30 cellular contexts compared by ENCODE assay signal in the genomic region with DNA sequence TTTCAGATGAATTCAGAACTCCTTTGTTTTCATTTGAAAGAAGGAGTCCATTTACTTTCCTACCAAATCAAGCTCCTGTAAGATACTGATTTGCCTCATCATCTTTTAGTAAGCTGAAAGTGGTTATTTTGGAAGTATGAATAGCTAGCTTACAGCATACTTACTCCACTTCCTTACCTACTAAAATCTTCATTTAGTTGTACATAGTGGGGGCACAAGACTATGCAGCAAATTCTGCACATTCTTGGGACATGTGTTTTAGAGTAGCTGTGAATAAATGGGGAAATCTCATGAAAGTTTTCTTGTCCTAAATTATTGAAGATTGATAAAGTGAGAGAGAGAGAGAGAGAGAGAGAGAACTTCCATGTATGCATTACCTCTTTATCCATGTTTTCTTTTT.
"Had no signal": no experiment of that assay in that cellular context is flagged by ENCODE, and none has a peak within 500 bp of the region (broad histone marks: within the 10 kb centered on the region; RNA-seq: fewer than 3 reads in every experiment).

No MANE protein-coding gene starts in this region.

- H3K27ac ChIP-seq: ascending aorta, body of pancreas, breast epithelium, SJCRH30 had no signal

- H3K27me3 ChIP-seq: ascending aorta, body of pancreas, breast epithelium, MG63, SJCRH30 had no signal

- H3K4me1 ChIP-seq: ascending aorta, body of pancreas, breast epithelium had no signal

- DNase-seq: activated CD4-positive, alpha-beta T cell treated with anti-CD3 and anti-CD28 coated beads for 36 hours; activated CD4-positive, alpha-beta T cell treated with anti-CD3 and anti-CD28 coated beads, Interleukin-2, amount 10 ng/mL, durations not matched to agents 7 days and 5 days; activated CD4-positive, alpha-beta T cell treated with anti-CD3 and anti-CD28 coated beads, Interleukin-2, amount 50 U/mL, for 48 hours; activated CD8-positive, alpha-beta T cell treated with anti-CD3 and anti-CD28 coated beads, Interleukin-2, amount 10 ng/mL, durations not matched to agents 7 days and 5 days; activated gamma-delta T cell; activated naive CD4-positive, alpha-beta T cell treated with Interleukin-2 at 50 U/mL for 16 hours; activated naive CD8-positive, alpha-beta T cell treated with anti-CD3 and anti-CD28 coated beads, Interleukin-2, amount 10 ng/mL, durations not matched to agents 7 days and 5 days; activated T-cell treated with anti-CD3 and anti-CD28 coated beads, Interleukin-2, amount 50 U/mL, for 24 hours; amygdala; body of pancreas; Karpas-422; MG63; NCI-H1048; NCI-H1105 treated with DMSO at 0.1 percent for 48 hours; NCI-H1436; NCI-H1694; NCI-H1930; NCI-H2081 treated with DMSO at 0.1 percent for 48 hours; NCI-H226; NCI-H446 treated with DMSO at 0.1 percent for 48 hours; NCI-H524; NCI-H69; NCI-H82; SHP77; SJCRH30; SK-N-SH had no signal

- ATAC-seq: activated CD4-positive, alpha-beta T cell treated with anti-CD3 and anti-CD28 coated beads for 36 hours; activated CD4-positive, CD25-positive, alpha-beta regulatory T cell treated with anti-CD3 and anti-CD28 coated beads, Interleukin-2, amount 50 U/mL, for 24 hours; activated CD8-positive, alpha-beta T cell treated with anti-CD3 and anti-CD28 coated beads, Interleukin-2, amount 10 ng/mL, durations not matched to agents 7 days and 5 days; body of pancreas; Panc1 had no signal

- H3K9ac ChIP-seq: SK-N-SH had no signal

- H3K4me2 ChIP-seq: SK-N-SH had no signal

- H3K9me3 ChIP-seq: ascending aorta, body of pancreas, MG63, SJCRH30, SK-N-SH had no signal

- H3K4me3 ChIP-seq: ascending aorta, body of pancreas, breast epithelium, MG63, SJCRH30 had no signal

- H3K36me3 ChIP-seq: ascending aorta, breast epithelium, MG63, SJCRH30 had no signal
